Comparison of ENCODE assay signal across 1 cellular context in genomic region chr20:3795511-3796468, GRCh38.
TF ChIP-seq lines count a peak whose summit lies in the region.

TSS of gene CDC25B (plus strand) at chr20:3796310. CDS start at chr20:3796532, 222 bp downstream.

TF ChIP-seq in K562, 482 proteins besides CTCF, POLR2A, EP300 and RAD21 (continued from another document and continues in another):
- TF ChIP-seq ZNF253 (CRISPR knock-in tag; conservative IDR thresholded peaks at IDR 0.05) (no peak), HCFC1 (IDR thresholded peaks at IDR 0.05; ENCODE audit: low read depth, low read length) (no peak), MAFG (tag; conservative IDR thresholded peaks at IDR 0.05) (no peak), ZNF584 (CRISPR knock-in tag; IDR thresholded peaks at IDR 0.05; ENCODE audit: low read depth) (0 out of 2 replicates have a peak, but pooled peaks have one; percentile 32), DMBX1 (CRISPR knock-in tag; IDR thresholded peaks at IDR 0.05; ENCODE audit: borderline replicate concordance) (no peak), ZNF3 (CRISPR knock-in tag; IDR thresholded peaks at IDR 0.05) (no peak), LEF1 (IDR thresholded peaks at IDR 0.05) (no peak), RBBP5 (IDR thresholded peaks at IDR 0.05; ENCODE audit: borderline replicate concordance, insufficient read depth, low read length, poor library complexity, severe bottlenecking) (no peak), MAFF (IDR thresholded peaks at IDR 0.05; ENCODE audit: low read length) (no peak), ARNT (IDR thresholded peaks at IDR 0.05) (no peak), NRF1 (conservative IDR thresholded peaks at IDR 0.05 in 1 of 2, IDR thresholded peaks at IDR 0.05 in 1 of 2) (peak; percentile 76 to 80), KDM5B (IDR thresholded peaks at IDR 0.05; ENCODE audit: insufficient replicate concordance, low read depth, low read length) (peak; percentile 46), SMARCB1 (IDR thresholded peaks at IDR 0.05; ENCODE audit: insufficient read length, low read depth) (no peak), NR1H2 (CRISPR knock-in tag; IDR thresholded peaks at IDR 0.05) (no peak), RNF2 (IDR thresholded peaks at IDR 0.05) (no peak), HLTF (IDR thresholded peaks at IDR 0.05) (no peak), SMARCE1 (IDR thresholded peaks at IDR 0.05) (no peak), THRAP3 (IDR thresholded peaks at IDR 0.05; ENCODE audit: borderline replicate concordance) (no peak), ARHGAP35 (IDR thresholded peaks at IDR 0.05; ENCODE audit: partially characterized antibody) (no peak), PURB (CRISPR knock-in tag; IDR thresholded peaks at IDR 0.05; ENCODE audit: low read depth) (no peak), ZNF316 (IDR thresholded peaks at IDR 0.05) (no peak), HOMEZ (CRISPR knock-in tag; IDR thresholded peaks at IDR 0.05) (no peak), YBX1 (IDR thresholded peaks at IDR 0.05) (no peak), FOXJ3 (CRISPR knock-in tag; IDR thresholded peaks at IDR 0.05) (no peak), STAG1 (CRISPR knock-in tag; IDR thresholded peaks at IDR 0.05; ENCODE audit: borderline replicate concordance) (no peak), KDM1A (IDR thresholded peaks at IDR 0.05) (peak; percentile 89 to 96), DACH1 (IDR thresholded peaks at IDR 0.05; ENCODE audit: partially characterized antibody) (peak; percentile 82), CREM (IDR thresholded peaks at IDR 0.05; ENCODE audit: low read depth) (peak; percentile 64), TRIM28 (IDR thresholded peaks at IDR 0.05) (no peak), CREB3 (tag; conservative IDR thresholded peaks at IDR 0.05; ENCODE audit: low read depth) (no peak), NCOR1 (IDR thresholded peaks at IDR 0.05) (no peak), MBD2 (IDR thresholded peaks at IDR 0.05; ENCODE audit: borderline replicate concordance, low read depth) (no peak), ZNF12 (CRISPR knock-in tag; IDR thresholded peaks at IDR 0.05) (0 out of 2 replicates have a peak, but pooled peaks have one; percentile 61), PHB (CRISPR knock-in tag; IDR thresholded peaks at IDR 0.05) (no peak), NCOA6 (IDR thresholded peaks at IDR 0.05) (no peak), TCF7 (IDR thresholded peaks at IDR 0.05; ENCODE audit: borderline replicate concordance) (no peak), TAF7 (tag; IDR thresholded peaks at IDR 0.05) (no peak), DNMT1 (IDR thresholded peaks at IDR 0.05) (no peak), ZBTB43 (CRISPR knock-in tag; IDR thresholded peaks at IDR 0.05) (no peak), PTBP1 (IDR thresholded peaks at IDR 0.05; ENCODE audit: low read depth, low read length) (peak; percentile 88; the same call in 1 of the 2 replicates), PATZ1 (CRISPR knock-in tag; IDR thresholded peaks at IDR 0.05; ENCODE audit: borderline replicate concordance) (no peak)
- TF ChIP-seq, protein P1, sequence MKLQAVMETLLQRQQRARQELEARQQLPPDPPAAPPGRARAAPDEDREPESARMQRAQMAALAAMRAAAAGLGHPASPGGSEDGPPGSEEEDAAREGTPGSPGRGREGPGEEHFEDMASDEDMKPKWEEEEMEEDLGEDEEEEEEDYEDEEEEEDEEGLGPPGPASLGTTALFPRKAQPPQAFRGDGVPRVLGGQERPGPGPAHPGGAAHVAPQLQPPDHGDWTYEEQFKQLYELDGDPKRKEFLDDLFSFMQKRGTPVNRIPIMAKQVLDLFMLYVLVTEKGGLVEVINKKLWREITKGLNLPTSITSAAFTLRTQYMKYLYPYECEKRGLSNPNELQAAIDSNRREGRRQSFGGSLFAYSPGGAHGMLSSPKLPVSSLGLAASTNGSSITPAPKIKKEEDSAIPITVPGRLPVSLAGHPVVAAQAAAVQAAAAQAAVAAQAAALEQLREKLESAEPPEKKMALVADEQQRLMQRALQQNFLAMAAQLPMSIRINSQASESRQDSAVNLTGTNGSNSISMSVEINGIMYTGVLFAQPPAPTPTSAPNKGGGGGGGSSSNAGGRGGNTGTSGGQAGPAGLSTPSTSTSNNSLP (IDR thresholded peaks at IDR 0.05; ENCODE audit: borderline replicate concordance, low read depth, low read length), result no peak
- TF ChIP-seq, protein P2, sequence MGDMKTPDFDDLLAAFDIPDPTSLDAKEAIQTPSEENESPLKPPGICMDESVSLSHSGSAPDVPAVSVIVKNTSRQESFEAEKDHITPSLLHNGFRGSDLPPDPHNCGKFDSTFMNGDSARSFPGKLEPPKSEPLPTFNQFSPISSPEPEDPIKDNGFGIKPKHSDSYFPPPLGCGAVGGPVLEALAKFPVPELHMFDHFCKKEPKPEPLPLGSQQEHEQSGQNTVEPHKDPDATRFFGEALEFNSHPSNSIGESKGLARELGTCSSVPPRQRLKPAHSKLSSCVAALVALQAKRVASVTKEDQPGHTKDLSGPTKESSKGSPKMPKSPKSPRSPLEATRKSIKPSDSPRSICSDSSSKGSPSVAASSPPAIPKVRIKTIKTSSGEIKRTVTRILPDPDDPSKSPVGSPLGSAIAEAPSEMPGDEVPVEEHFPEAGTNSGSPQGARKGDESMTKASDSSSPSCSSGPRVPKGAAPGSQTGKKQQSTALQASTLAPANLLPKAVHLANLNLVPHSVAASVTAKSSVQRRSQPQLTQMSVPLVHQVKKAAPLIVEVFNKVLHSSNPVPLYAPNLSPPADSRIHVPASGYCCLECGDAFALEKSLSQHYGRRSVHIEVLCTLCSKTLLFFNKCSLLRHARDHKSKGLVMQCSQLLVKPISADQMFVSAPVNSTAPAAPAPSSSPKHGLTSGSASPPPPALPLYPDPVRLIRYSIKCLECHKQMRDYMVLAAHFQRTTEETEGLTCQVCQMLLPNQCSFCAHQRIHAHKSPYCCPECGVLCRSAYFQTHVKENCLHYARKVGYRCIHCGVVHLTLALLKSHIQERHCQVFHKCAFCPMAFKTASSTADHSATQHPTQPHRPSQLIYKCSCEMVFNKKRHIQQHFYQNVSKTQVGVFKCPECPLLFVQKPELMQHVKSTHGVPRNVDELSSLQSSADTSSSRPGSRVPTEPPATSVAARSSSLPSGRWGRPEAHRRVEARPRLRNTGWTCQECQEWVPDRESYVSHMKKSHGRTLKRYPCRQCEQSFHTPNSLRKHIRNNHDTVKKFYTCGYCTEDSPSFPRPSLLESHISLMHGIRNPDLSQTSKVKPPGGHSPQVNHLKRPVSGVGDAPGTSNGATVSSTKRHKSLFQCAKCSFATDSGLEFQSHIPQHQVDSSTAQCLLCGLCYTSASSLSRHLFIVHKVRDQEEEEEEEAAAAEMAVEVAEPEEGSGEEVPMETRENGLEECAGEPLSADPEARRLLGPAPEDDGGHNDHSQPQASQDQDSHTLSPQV (IDR thresholded peaks at IDR 0.05), result peak; percentile 51; the same call in 1 of the 2 replicates
- TF ChIP-seq, protein P3, sequence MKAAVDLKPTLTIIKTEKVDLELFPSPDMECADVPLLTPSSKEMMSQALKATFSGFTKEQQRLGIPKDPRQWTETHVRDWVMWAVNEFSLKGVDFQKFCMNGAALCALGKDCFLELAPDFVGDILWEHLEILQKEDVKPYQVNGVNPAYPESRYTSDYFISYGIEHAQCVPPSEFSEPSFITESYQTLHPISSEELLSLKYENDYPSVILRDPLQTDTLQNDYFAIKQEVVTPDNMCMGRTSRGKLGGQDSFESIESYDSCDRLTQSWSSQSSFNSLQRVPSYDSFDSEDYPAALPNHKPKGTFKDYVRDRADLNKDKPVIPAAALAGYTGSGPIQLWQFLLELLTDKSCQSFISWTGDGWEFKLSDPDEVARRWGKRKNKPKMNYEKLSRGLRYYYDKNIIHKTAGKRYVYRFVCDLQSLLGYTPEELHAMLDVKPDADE (conservative IDR thresholded peaks at IDR 0.05; ENCODE audit: control insufficient read depth, low read depth, low read length), result no peak
- TF ChIP-seq, protein P4, sequence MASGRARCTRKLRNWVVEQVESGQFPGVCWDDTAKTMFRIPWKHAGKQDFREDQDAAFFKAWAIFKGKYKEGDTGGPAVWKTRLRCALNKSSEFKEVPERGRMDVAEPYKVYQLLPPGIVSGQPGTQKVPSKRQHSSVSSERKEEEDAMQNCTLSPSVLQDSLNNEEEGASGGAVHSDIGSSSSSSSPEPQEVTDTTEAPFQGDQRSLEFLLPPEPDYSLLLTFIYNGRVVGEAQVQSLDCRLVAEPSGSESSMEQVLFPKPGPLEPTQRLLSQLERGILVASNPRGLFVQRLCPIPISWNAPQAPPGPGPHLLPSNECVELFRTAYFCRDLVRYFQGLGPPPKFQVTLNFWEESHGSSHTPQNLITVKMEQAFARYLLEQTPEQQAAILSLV (tag; IDR thresholded peaks at IDR 0.05), result no peak
- TF ChIP-seq, protein P5, sequence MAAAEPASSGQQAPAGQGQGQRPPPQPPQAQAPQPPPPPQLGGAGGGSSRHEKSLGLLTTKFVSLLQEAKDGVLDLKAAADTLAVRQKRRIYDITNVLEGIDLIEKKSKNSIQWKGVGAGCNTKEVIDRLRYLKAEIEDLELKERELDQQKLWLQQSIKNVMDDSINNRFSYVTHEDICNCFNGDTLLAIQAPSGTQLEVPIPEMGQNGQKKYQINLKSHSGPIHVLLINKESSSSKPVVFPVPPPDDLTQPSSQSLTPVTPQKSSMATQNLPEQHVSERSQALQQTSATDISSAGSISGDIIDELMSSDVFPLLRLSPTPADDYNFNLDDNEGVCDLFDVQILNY (CRISPR knock-in tag; IDR thresholded peaks at IDR 0.05), result no peak
- TF ChIP-seq, protein P6, sequence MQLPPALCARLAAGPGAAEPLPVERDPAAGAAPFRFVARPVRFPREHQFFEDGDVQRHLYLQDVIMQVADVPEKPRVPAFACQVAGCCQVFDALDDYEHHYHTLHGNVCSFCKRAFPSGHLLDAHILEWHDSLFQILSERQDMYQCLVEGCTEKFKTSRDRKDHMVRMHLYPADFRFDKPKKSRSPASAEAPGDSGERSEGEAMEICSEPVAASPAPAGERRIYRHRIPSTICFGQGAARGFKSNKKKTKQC (CRISPR knock-in tag; IDR thresholded peaks at IDR 0.05), result peak; percentile 84
- TF ChIP-seq, protein P7, sequence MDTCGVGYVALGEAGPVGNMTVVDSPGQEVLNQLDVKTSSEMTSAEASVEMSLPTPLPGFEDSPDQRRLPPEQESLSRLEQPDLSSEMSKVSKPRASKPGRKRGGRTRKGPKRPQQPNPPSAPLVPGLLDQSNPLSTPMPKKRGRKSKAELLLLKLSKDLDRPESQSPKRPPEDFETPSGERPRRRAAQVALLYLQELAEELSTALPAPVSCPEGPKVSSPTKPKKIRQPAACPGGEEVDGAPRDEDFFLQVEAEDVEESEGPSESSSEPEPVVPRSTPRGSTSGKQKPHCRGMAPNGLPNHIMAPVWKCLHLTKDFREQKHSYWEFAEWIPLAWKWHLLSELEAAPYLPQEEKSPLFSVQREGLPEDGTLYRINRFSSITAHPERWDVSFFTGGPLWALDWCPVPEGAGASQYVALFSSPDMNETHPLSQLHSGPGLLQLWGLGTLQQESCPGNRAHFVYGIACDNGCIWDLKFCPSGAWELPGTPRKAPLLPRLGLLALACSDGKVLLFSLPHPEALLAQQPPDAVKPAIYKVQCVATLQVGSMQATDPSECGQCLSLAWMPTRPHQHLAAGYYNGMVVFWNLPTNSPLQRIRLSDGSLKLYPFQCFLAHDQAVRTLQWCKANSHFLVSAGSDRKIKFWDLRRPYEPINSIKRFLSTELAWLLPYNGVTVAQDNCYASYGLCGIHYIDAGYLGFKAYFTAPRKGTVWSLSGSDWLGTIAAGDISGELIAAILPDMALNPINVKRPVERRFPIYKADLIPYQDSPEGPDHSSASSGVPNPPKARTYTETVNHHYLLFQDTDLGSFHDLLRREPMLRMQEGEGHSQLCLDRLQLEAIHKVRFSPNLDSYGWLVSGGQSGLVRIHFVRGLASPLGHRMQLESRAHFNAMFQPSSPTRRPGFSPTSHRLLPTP (IDR thresholded peaks at IDR 0.05; ENCODE audit: borderline replicate concordance, extremely low read depth, insufficient read length), result no peak
- TF ChIP-seq, protein P8, sequence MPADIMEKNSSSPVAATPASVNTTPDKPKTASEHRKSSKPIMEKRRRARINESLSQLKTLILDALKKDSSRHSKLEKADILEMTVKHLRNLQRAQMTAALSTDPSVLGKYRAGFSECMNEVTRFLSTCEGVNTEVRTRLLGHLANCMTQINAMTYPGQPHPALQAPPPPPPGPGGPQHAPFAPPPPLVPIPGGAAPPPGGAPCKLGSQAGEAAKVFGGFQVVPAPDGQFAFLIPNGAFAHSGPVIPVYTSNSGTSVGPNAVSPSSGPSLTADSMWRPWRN (IDR thresholded peaks at IDR 0.05; ENCODE audit: low read depth), result no peak
